ENCODE assay signal across 3 cellular contexts in genomic region chr4:82864336-82865001, GRCh38.
TF ChIP-seq lines count a peak whose summit lies in the region.

No MANE protein-coding gene starts in this region.

TF ChIP-seq in SK-N-SH, 30 proteins besides CTCF, POLR2A, EP300 and RAD21:
- TF ChIP-seq RFX5 (IDR thresholded peaks at IDR 0.05; ENCODE audit: low read length) (no peak), GABPA (IDR thresholded peaks at IDR 0.05; ENCODE audit: low read depth) (no peak), MXI1 (IDR thresholded peaks at IDR 0.05; ENCODE audit: low read depth, low read length) (no peak), USF1 (IDR thresholded peaks at IDR 0.05; ENCODE audit: borderline replicate concordance, low read depth) (no peak), GATA2 (CRISPR knock-in tag; IDR thresholded peaks at IDR 0.05) (no peak), TCF12 (IDR thresholded peaks at IDR 0.05) (no peak), EZH2phosphoT487 (IDR thresholded peaks at IDR 0.05; ENCODE audit: borderline replicate concordance, low read depth) (no peak)

TF ChIP-seq in SK-N-SH treated with all-trans-retinoic acid at 6 μM for 48 hours, 23 proteins besides CTCF, POLR2A, EP300 and RAD21:
- TF ChIP-seq ISL1 (CRISPR knock-in tag; IDR thresholded peaks at IDR 0.05) (no peak), BACH2 (CRISPR knock-in tag; IDR thresholded peaks at IDR 0.05; ENCODE audit: borderline replicate concordance) (no peak), TSHZ2 (CRISPR knock-in tag; IDR thresholded peaks at IDR 0.05) (no peak), ARNTL (CRISPR knock-in tag; IDR thresholded peaks at IDR 0.05; ENCODE audit: borderline replicate concordance, low read depth) (no peak), CSDC2 (CRISPR knock-in tag; IDR thresholded peaks at IDR 0.05) (no peak), TCF4 (CRISPR knock-in tag; IDR thresholded peaks at IDR 0.05; ENCODE audit: borderline replicate concordance) (no peak), OSR1 (CRISPR knock-in tag; IDR thresholded peaks at IDR 0.05) (no peak), RARB (CRISPR knock-in tag; IDR thresholded peaks at IDR 0.05) (no peak), ZNF565 (CRISPR knock-in tag; conservative IDR thresholded peaks at IDR 0.05; ENCODE audit: low read depth) (no peak), ZC3H10 (CRISPR knock-in tag; IDR thresholded peaks at IDR 0.05) (no peak), CREB5 (CRISPR knock-in tag; IDR thresholded peaks at IDR 0.05; ENCODE audit: low read depth) (no peak), ZFP3 (CRISPR knock-in tag; IDR thresholded peaks at IDR 0.05) (no peak), SNAI2 (CRISPR knock-in tag; IDR thresholded peaks at IDR 0.05) (no peak), ZNF70 (CRISPR knock-in tag; IDR thresholded peaks at IDR 0.05) (no peak), PPARA (CRISPR knock-in tag; IDR thresholded peaks at IDR 0.05; ENCODE audit: borderline replicate concordance) (no peak)
TF ChIP-seq in SK-N-SH treated with all-trans-retinoic acid at 6 μM for 48 hours: peak in this region for 0.

TF ChIP-seq in IMR-90, 13 proteins besides CTCF, POLR2A, EP300 and RAD21:
- TF ChIP-seq MXI1 (IDR thresholded peaks at IDR 0.05; ENCODE audit: borderline replicate concordance, low read depth, low read length) = no peak
- no peak for TF ChIP-seq BHLHE40 (IDR thresholded peaks at IDR 0.05; ENCODE audit: low read depth, low read length)
- TF ChIP-seq CEBPB (IDR thresholded peaks at IDR 0.05; ENCODE audit: low read depth, low read length) = no peak
- TF ChIP-seq, protein P1, sequence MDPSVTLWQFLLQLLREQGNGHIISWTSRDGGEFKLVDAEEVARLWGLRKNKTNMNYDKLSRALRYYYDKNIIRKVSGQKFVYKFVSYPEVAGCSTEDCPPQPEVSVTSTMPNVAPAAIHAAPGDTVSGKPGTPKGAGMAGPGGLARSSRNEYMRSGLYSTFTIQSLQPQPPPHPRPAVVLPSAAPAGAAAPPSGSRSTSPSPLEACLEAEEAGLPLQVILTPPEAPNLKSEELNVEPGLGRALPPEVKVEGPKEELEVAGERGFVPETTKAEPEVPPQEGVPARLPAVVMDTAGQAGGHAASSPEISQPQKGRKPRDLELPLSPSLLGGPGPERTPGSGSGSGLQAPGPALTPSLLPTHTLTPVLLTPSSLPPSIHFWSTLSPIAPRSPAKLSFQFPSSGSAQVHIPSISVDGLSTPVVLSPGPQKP (IDR thresholded peaks at IDR 0.05; ENCODE audit: borderline replicate concordance, low read depth, low read length) = no peak
- no peak for TF ChIP-seq CHD1 (IDR thresholded peaks at IDR 0.05; ENCODE audit: low read depth, low read length)
- TF ChIP-seq MAFK (IDR thresholded peaks at IDR 0.05; ENCODE audit: low read depth, low read length) = no peak
- TF ChIP-seq FOS (IDR thresholded peaks at IDR 0.05; ENCODE audit: low read depth, low read length) = no peak
- no peak for TF ChIP-seq NFE2L2 (IDR thresholded peaks at IDR 0.05; ENCODE audit: low read depth, low read length)
- no peak for TF ChIP-seq USF2 (IDR thresholded peaks at IDR 0.05; ENCODE audit: low read depth, low read length)
- TF ChIP-seq SMC3 (IDR thresholded peaks at IDR 0.05; ENCODE audit: low read depth, low read length) = no peak
- TF ChIP-seq MAZ (IDR thresholded peaks at IDR 0.05; ENCODE audit: borderline replicate concordance, low read depth, low read length) = no peak
- TF ChIP-seq RCOR1 (IDR thresholded peaks at IDR 0.05; ENCODE audit: insufficient replicate concordance, low read length) = no peak
- no peak for TF ChIP-seq RFX5 (IDR thresholded peaks at IDR 0.05; ENCODE audit: low read depth, low read length)
